9 cellular contexts compared by ENCODE assay signal in the genomic region with DNA sequence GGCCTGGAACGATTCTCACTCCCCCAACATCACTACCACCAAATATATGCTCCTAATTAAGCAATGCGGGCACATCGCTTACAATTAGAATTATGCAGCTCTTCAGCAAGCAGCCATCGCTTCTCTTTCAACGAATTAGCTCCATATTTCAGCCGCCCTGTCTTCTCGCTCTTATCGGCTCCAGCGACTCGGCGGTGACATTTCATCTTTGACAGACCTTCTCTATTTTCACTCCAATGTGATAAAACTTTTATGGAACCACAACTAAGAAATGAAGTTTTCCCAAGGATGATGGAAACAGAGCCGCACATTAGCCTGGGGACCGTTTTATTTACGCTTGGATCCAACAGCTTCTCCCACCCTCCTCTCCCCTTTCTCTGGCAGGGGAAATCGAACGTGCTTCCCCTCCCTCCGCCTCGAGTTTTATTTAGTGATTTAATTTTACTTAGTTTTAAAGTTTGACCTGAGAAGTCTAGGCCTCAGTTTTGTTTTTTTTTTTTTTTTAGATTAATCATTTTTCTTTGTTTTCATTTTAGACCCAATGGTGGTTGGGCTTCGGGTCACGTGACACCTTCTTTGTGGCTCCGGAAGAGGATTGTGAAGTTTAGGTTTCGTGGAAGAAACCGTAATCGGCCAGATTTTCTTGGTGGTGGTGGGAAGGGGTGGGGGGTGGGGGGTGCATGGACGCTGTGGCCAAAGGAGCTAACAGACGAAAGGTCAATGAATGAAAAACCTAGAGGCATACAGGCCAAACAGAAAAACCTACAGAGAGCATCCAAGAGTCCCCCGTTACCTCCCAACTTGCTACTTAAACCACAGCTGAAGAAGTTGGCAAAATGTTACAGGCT. TPM values are rescaled to one million over a fixed set of nuclear protein-coding genes. Genes with fewer than 3 reads are reported as not detected.
DNase-seq lines count a peak whose midpoint lies in the region; ATAC-seq and TF ChIP-seq lines count a peak whose summit lies in the region.
"Had no signal": no experiment of that assay in that cellular context is flagged by ENCODE, and none has a peak within 500 bp of the region (broad histone marks: within the 10 kb centered on the region; RNA-seq: fewer than 3 reads in every experiment).

No MANE protein-coding gene starts in this region.

- peaks cover 1% of the 10 kb centered on the region for H3K27me3 Mint-ChIP-seq in activated T-helper 2 cell treated with anti-CD3 and anti-CD28 coated beads, Interferon-gamma antibody, Interleukin-2, Interleukin-4, amounts not matched to agents 10 μg/mL and 5 μg/mL and 100 μg/mL, durations not matched to agents 14 hours and 24 hours and 36 hours (ENCODE audit: low read depth)
- H3K27me3 Mint-ChIP-seq in stimulated activated naive CD8-positive, alpha-beta T cell treated with anti-CD3 and anti-CD28 coated beads, Interleukin-15, Interleukin-2, amounts not matched to agents 100 ng/mL and 50 ng/mL, for 24 hours: peaks cover 6% of the 10 kb centered on the region
- peaks cover 47 to 64% of the 10 kb centered on the region in 2 donors for H3K27me3 Mint-ChIP-seq in stimulated activated naive B cell treated with anti-CD40 and anti-IgM and Interleukin-4, amounts not matched to agents 10 μg/mL and 1 μg/mL and 100 μg/mL, for 72 hours
- peaks cover 74% of the 10 kb centered on the region for H3K27me3 Mint-ChIP-seq in chondrocyte (ENCODE audit: low read depth)

- intact Hi-C loops in activated T-helper 2 cell treated with anti-CD3 and anti-CD28 coated beads, Interferon-gamma antibody, Interleukin-2, Interleukin-4, amounts not matched to agents 10 μg/mL and 5 μg/mL and 100 μg/mL, durations not matched to agents 14 hours and 24 hours and 36 hours (cut with micrococcal nuclease): loop anchor here (2.0 kb wide), 2 partner anchors 31 to 37 kb away; a partner anchor contains a TSS

- peak; percentile 64 for DNase-seq in NCI-H2029 (lab: John Stamatoyannopoulos, UW)
- DNase-seq in NCI-H2029 treated with DMSO at 0.1 percent for 48 hours (lab: John Stamatoyannopoulos, UW): no peak
- peak; percentile 33 for DNase-seq in activated T-helper 2 cell treated with anti-CD3 and anti-CD28 coated beads, Interferon-gamma antibody, Interleukin-2, Interleukin-4, amounts not matched to agents 10 μg/mL and 5 μg/mL and 100 μg/mL, durations not matched to agents 14 hours and 24 hours and 36 hours (ENCODE audit: low spot score)
- DNase-seq in stimulated activated naive B cell treated with anti-CD40 and anti-IgM and Interleukin-4, amounts not matched to agents 10 μg/mL and 1 μg/mL and 100 μg/mL, for 72 hours: no peak
- no peak for DNase-seq in putamen (ENCODE audit: low spot score)
- no peak for DNase-seq in chondrocyte (ENCODE audit: low spot score)

- H3K27ac Mint-ChIP-seq in activated T-helper 2 cell treated with anti-CD3 and anti-CD28 coated beads, Interferon-gamma antibody, Interleukin-2, Interleukin-4, amounts not matched to agents 10 μg/mL and 5 μg/mL and 100 μg/mL, durations not matched to agents 14 hours and 24 hours and 36 hours: peak overlapping the region; percentile 82
- H3K27ac Mint-ChIP-seq in stimulated activated naive CD8-positive, alpha-beta T cell treated with anti-CD3 and anti-CD28 coated beads, Interleukin-15, Interleukin-2, amounts not matched to agents 100 ng/mL and 50 ng/mL, for 24 hours: peak overlapping the region; percentile 74
- no peak overlapping the region for H3K27ac Mint-ChIP-seq in stimulated activated naive B cell treated with anti-CD40 and anti-IgM and Interleukin-4, amounts not matched to agents 10 μg/mL and 1 μg/mL and 100 μg/mL, for 72 hours
- H3K27ac Mint-ChIP-seq in chondrocyte (ENCODE audit: unreplicated experiment): no peak overlapping the region

- peak overlapping the region; percentile 57 for H3K4me3 Mint-ChIP-seq in activated T-helper 2 cell treated with anti-CD3 and anti-CD28 coated beads, Interferon-gamma antibody, Interleukin-2, Interleukin-4, amounts not matched to agents 10 μg/mL and 5 μg/mL and 100 μg/mL, durations not matched to agents 14 hours and 24 hours and 36 hours (ENCODE audit: low read depth)
- peak overlapping the region; percentile 66 for H3K4me3 Mint-ChIP-seq in stimulated activated naive CD8-positive, alpha-beta T cell treated with anti-CD3 and anti-CD28 coated beads, Interleukin-15, Interleukin-2, amounts not matched to agents 100 ng/mL and 50 ng/mL, for 24 hours
- H3K4me3 Mint-ChIP-seq in stimulated activated naive B cell treated with anti-CD40 and anti-IgM and Interleukin-4, amounts not matched to agents 10 μg/mL and 1 μg/mL and 100 μg/mL, for 72 hours: peak overlapping the region in 1 of 2 donors; percentile 46
- no peak overlapping the region for H3K4me3 Mint-ChIP-seq in chondrocyte (ENCODE audit: unreplicated experiment)

- H3K27ac ChIP-seq in iPS-20b (ENCODE audit: low read length): no peak overlapping the region

- H3K4me1 Mint-ChIP-seq in activated T-helper 2 cell treated with anti-CD3 and anti-CD28 coated beads, Interferon-gamma antibody, Interleukin-2, Interleukin-4, amounts not matched to agents 10 μg/mL and 5 μg/mL and 100 μg/mL, durations not matched to agents 14 hours and 24 hours and 36 hours (ENCODE audit: low read depth): peaks cover 39% of the 10 kb centered on the region
- peaks cover 40% of the 10 kb centered on the region for H3K4me1 Mint-ChIP-seq in stimulated activated naive CD8-positive, alpha-beta T cell treated with anti-CD3 and anti-CD28 coated beads, Interleukin-15, Interleukin-2, amounts not matched to agents 100 ng/mL and 50 ng/mL, for 24 hours (ENCODE audit: low read depth)
- peaks cover 12 to 35% of the 10 kb centered on the region in 2 donors for H3K4me1 Mint-ChIP-seq in stimulated activated naive B cell treated with anti-CD40 and anti-IgM and Interleukin-4, amounts not matched to agents 10 μg/mL and 1 μg/mL and 100 μg/mL, for 72 hours
- H3K4me1 Mint-ChIP-seq in chondrocyte (ENCODE audit: low read depth): peaks cover 3% of the 10 kb centered on the region

- ATAC-seq in stimulated activated naive B cell treated with anti-CD40 and anti-IgM and Interleukin-4, amounts not matched to agents 10 μg/mL and 1 μg/mL and 100 μg/mL, for 72 hours (replicated peaks): no peak
- ATAC-seq: A549 had no signal

- H3K27me3 ChIP-seq in iPS-20b (ENCODE audit: insufficient read depth, low read length): peaks cover 100% of the 10 kb centered on the region

- no peaks in the 10 kb centered on the region for H3K36me3 ChIP-seq in iPS-20b (ENCODE audit: insufficient read depth, low read depth, low read length)

- H3K9me3 Mint-ChIP-seq in activated T-helper 2 cell treated with anti-CD3 and anti-CD28 coated beads, Interferon-gamma antibody, Interleukin-2, Interleukin-4, amounts not matched to agents 10 μg/mL and 5 μg/mL and 100 μg/mL, durations not matched to agents 14 hours and 24 hours and 36 hours: no peaks in the 10 kb centered on the region
- no peaks in the 10 kb centered on the region for H3K9me3 Mint-ChIP-seq in stimulated activated naive CD8-positive, alpha-beta T cell treated with anti-CD3 and anti-CD28 coated beads, Interleukin-15, Interleukin-2, amounts not matched to agents 100 ng/mL and 50 ng/mL, for 24 hours
- no peaks in the 10 kb centered on the region for H3K9me3 Mint-ChIP-seq in stimulated activated naive B cell treated with anti-CD40 and anti-IgM and Interleukin-4, amounts not matched to agents 10 μg/mL and 1 μg/mL and 100 μg/mL, for 72 hours
- H3K9me3 Mint-ChIP-seq in chondrocyte (ENCODE audit: low read depth): no peaks in the 10 kb centered on the region

- no peak for TF ChIP-seq CTCF in chondrocyte (IDR thresholded peaks at IDR 0.05)

- peaks cover 18% of the 10 kb centered on the region for H3K4me1 ChIP-seq in iPS-20b (ENCODE audit: insufficient read depth, low read length)

- H3K9ac ChIP-seq in iPS-20b (ENCODE audit: low read depth, low read length): no peak overlapping the region

- peaks cover 3% of the 10 kb centered on the region; the same call in 1 of the 2 replicates for H3K9me3 ChIP-seq in iPS-20b (ENCODE audit: insufficient read depth, low read depth, low read length)
- H3K9me3 ChIP-seq: A549 had no signal

- H3K36me3 Mint-ChIP-seq in activated T-helper 2 cell treated with anti-CD3 and anti-CD28 coated beads, Interferon-gamma antibody, Interleukin-2, Interleukin-4, amounts not matched to agents 10 μg/mL and 5 μg/mL and 100 μg/mL, durations not matched to agents 14 hours and 24 hours and 36 hours (ENCODE audit: low read depth): peaks cover 4% of the 10 kb centered on the region
- H3K36me3 Mint-ChIP-seq in stimulated activated naive CD8-positive, alpha-beta T cell treated with anti-CD3 and anti-CD28 coated beads, Interleukin-15, Interleukin-2, amounts not matched to agents 100 ng/mL and 50 ng/mL, for 24 hours (ENCODE audit: low read depth): no peaks in the 10 kb centered on the region
- peaks cover 2 to 5% of the 10 kb centered on the region in 2 donors for H3K36me3 Mint-ChIP-seq in stimulated activated naive B cell treated with anti-CD40 and anti-IgM and Interleukin-4, amounts not matched to agents 10 μg/mL and 1 μg/mL and 100 μg/mL, for 72 hours
- peaks cover 2% of the 10 kb centered on the region for H3K36me3 Mint-ChIP-seq in chondrocyte (ENCODE audit: low read depth)

- peak overlapping the region; percentile 11; the same call in 1 of the 2 replicates for H3K4me3 ChIP-seq in iPS-20b (ENCODE audit: low read length)
- H3K4me3 ChIP-seq: A549 had no signal

RNA-seq across cellular contexts. Expression of a gene that starts 3.2 kb away (rescaled TPM):
- 22.2 and 23.9 TPM in 2 replicates for total RNA-seq in activated T-helper 2 cell treated with anti-CD3 and anti-CD28 coated beads, Interferon-gamma antibody, Interleukin-2, Interleukin-4, amounts not matched to agents 10 μg/mL and 5 μg/mL and 100 μg/mL, durations not matched to agents 14 hours and 24 hours and 36 hours
- total RNA-seq in chondrocyte: 0.72 TPM in 2 of 3 replicates, not detected in the other

RNA-seq across cellular contexts. Expression of a gene that starts 17.3 kb away (rescaled TPM):
- not detected in 2 replicates for total RNA-seq in activated T-helper 2 cell treated with anti-CD3 and anti-CD28 coated beads, Interferon-gamma antibody, Interleukin-2, Interleukin-4, amounts not matched to agents 10 μg/mL and 5 μg/mL and 100 μg/mL, durations not matched to agents 14 hours and 24 hours and 36 hours
- total RNA-seq in chondrocyte: not detected in 3 replicates

RNA-seq across cellular contexts. Expression of a gene that starts 30.1 kb away (rescaled TPM):
- total RNA-seq in activated T-helper 2 cell treated with anti-CD3 and anti-CD28 coated beads, Interferon-gamma antibody, Interleukin-2, Interleukin-4, amounts not matched to agents 10 μg/mL and 5 μg/mL and 100 μg/mL, durations not matched to agents 14 hours and 24 hours and 36 hours: 3.0 and 3.3 TPM in 2 replicates
- total RNA-seq in chondrocyte: not detected in 3 replicates

RNA-seq across cellular contexts. Expression of a gene that starts 42.0 kb away (rescaled TPM):
- 3.8 and 4.6 TPM in 2 replicates for total RNA-seq in activated T-helper 2 cell treated with anti-CD3 and anti-CD28 coated beads, Interferon-gamma antibody, Interleukin-2, Interleukin-4, amounts not matched to agents 10 μg/mL and 5 μg/mL and 100 μg/mL, durations not matched to agents 14 hours and 24 hours and 36 hours
- 0.18 to 0.57 TPM in 2 of 3 replicates, not detected in the other for total RNA-seq in chondrocyte

RNA-seq across cellular contexts. Expression of a gene that starts 45.5 kb away (rescaled TPM):
- not detected in 2 replicates for total RNA-seq in activated T-helper 2 cell treated with anti-CD3 and anti-CD28 coated beads, Interferon-gamma antibody, Interleukin-2, Interleukin-4, amounts not matched to agents 10 μg/mL and 5 μg/mL and 100 μg/mL, durations not matched to agents 14 hours and 24 hours and 36 hours
- total RNA-seq in chondrocyte: not detected in 3 replicates

Comparison
In these comparisons a context has a peak if more than half of its experiments do, and no peak if none do; other contexts are left out.
1. DNase-seq: peak in NCI-H2029 (single experiment) and activated T-helper 2 cell treated with anti-CD3 and anti-CD28 coated beads, Interferon-gamma antibody, Interleukin-2, Interleukin-4, amounts not matched to agents 10 μg/mL and 5 μg/mL and 100 μg/mL, durations not matched to agents 14 hours and 24 hours and 36 hours (single experiment); none in NCI-H2029 treated with DMSO at 0.1 percent for 48 hours (single experiment), stimulated activated naive B cell treated with anti-CD40 and anti-IgM and Interleukin-4, amounts not matched to agents 10 μg/mL and 1 μg/mL and 100 μg/mL, for 72 hours (single experiment), putamen (single experiment) and chondrocyte (single experiment).
2. H3K27ac Mint-ChIP-seq: peak in activated T-helper 2 cell treated with anti-CD3 and anti-CD28 coated beads, Interferon-gamma antibody, Interleukin-2, Interleukin-4, amounts not matched to agents 10 μg/mL and 5 μg/mL and 100 μg/mL, durations not matched to agents 14 hours and 24 hours and 36 hours (single experiment) and stimulated activated naive CD8-positive, alpha-beta T cell treated with anti-CD3 and anti-CD28 coated beads, Interleukin-15, Interleukin-2, amounts not matched to agents 100 ng/mL and 50 ng/mL, for 24 hours (single experiment); none in stimulated activated naive B cell treated with anti-CD40 and anti-IgM and Interleukin-4, amounts not matched to agents 10 μg/mL and 1 μg/mL and 100 μg/mL, for 72 hours (single experiment) and chondrocyte (single experiment).
3. RNA of a gene that starts 3.2 kb away (total RNA-seq): 22.2 to 23.9 TPM in activated T-helper 2 cell treated with anti-CD3 and anti-CD28 coated beads, Interferon-gamma antibody, Interleukin-2, Interleukin-4, amounts not matched to agents 10 μg/mL and 5 μg/mL and 100 μg/mL, durations not matched to agents 14 hours and 24 hours and 36 hours; 0.72 TPM in chondrocyte; every median in the first group is over 10 times any median in the second.